In genomic region chr2:43460611-43461396, GRCh38 we compare ENCODE assay signal across 16 cellular contexts.
DNase-seq lines count a peak whose midpoint lies in the region; ATAC-seq, FAIRE-seq and TF ChIP-seq lines count a peak whose summit lies in the region.
"Had no signal": no experiment of that assay in that cellular context is flagged by ENCODE, and none has a peak within 500 bp of the region (broad histone marks: within the 10 kb centered on the region; RNA-seq: fewer than 3 reads in every experiment).

No MANE protein-coding gene starts in this region.

- H4K20me1 ChIP-seq in osteoblast (ENCODE audit: insufficient read depth, low read length), result no peaks in the 10 kb centered on the region

- TF ChIP-seq CTCF in osteoblast (IDR thresholded peaks at IDR 0.05; ENCODE audit: extremely low read depth, low read depth, low read length) (no peak), uterus (IDR thresholded peaks at IDR 0.05) (no peak)

- H3K27me3 ChIP-seq in right cardiac atrium (ENCODE audit: control insufficient read depth, insufficient read depth) (no peaks in the 10 kb centered on the region), osteoblast (ENCODE audit: insufficient read depth, low read length) (no peaks in the 10 kb centered on the region), uterus (no peaks in the 10 kb centered on the region)
- H3K27me3 ChIP-seq: dorsolateral prefrontal cortex, ovary had no signal

- H3K4me1 ChIP-seq in right cardiac atrium (ENCODE audit: control insufficient read depth, insufficient read depth, low read length), result peaks cover 6% of the 10 kb centered on the region
- H3K4me1 ChIP-seq in osteoblast (ENCODE audit: insufficient read depth, low read length), result peaks cover 76% of the 10 kb centered on the region
- H3K4me1 ChIP-seq in uterus, result peaks cover 9 to 33% of the 10 kb centered on the region in 2 donors

- WGBS in right cardiac atrium, result 81% methylated on average over 4 of the region's 4 CpGs

- TF ChIP-seq POLR2A in uterus (IDR thresholded peaks at IDR 0.05), result no peak

- ATAC-seq in right cardiac atrium, result no peak

- FAIRE-seq in frontal cortex (lab: Jason Lieb, UNC), result no peak
- FAIRE-seq: astrocyte, TTC549 had no signal

- no peaks in the 10 kb centered on the region for H3K79me2 ChIP-seq in osteoblast (ENCODE audit: insufficient read depth, low read length)

- no peak overlapping the region for H2AFZ ChIP-seq in osteoblast (ENCODE audit: low read length)

- H3K36me3 ChIP-seq in osteoblast (ENCODE audit: insufficient read depth, low read length) (no peaks in the 10 kb centered on the region), uterus (no peaks in the 10 kb centered on the region)
- H3K36me3 ChIP-seq: ovary had no signal

- H3K27ac ChIP-seq in right cardiac atrium (ENCODE audit: low read length) (peak overlapping the region; percentile 15), caudate nucleus (ENCODE audit: low read depth, low read length) (peak overlapping the region; percentile 13), osteoblast (ENCODE audit: low read depth, low read length) (peak overlapping the region; percentile 10), uterus (peak overlapping the region; percentile 76 to 78)

- H3K9me3 ChIP-seq in right cardiac atrium (ENCODE audit: control insufficient read depth, low read length) (no peaks in the 10 kb centered on the region), osteoblast (ENCODE audit: low read depth, low read length) (no peaks in the 10 kb centered on the region), uterus (no peaks in the 10 kb centered on the region)
- H3K9me3 ChIP-seq: ovary had no signal

- H3K4me3 ChIP-seq in right cardiac atrium (ENCODE audit: low read length) (no peak overlapping the region), osteoblast (ENCODE audit: insufficient read depth, low read length) (no peak overlapping the region), uterus (no peak overlapping the region)
- H3K4me3 ChIP-seq: dorsolateral prefrontal cortex, ovary had no signal

- intact Hi-C loops in right cardiac atrium (cut with DNase I) (no loop called here), cardiac septum (cut with DNase I) (no loop called here), uterus (cut with DNase I; ENCODE audit: low total_unique reads) (no loop called here)

- no peak overlapping the region for H3K4me2 ChIP-seq in osteoblast (ENCODE audit: insufficient read depth, low read length)

- no peak for DNase-seq in right cardiac atrium
- DNase-seq in cardiac septum (ENCODE audit: low spot score), result no peak
- DNase-seq in caudate nucleus (lab: John Stamatoyannopoulos, UW), result no peak
- DNase-seq in osteoblast (ENCODE audit: insufficient read length, low spot score, missing footprints), result no peak
- DNase-seq in uterus, result no peak
- DNase-seq in Kasumi-1 (lab: John Stamatoyannopoulos, UW), result no peak
- DNase-seq in frontal cortex (ENCODE audit: low spot score in 2 of 2), result no peak
- DNase-seq in NCI-H2196 (lab: John Stamatoyannopoulos, UW; ENCODE audit: unreplicated experiment), result no peak
- DNase-seq: activated CD4-positive, alpha-beta memory T cell treated with anti-CD3 and anti-CD28 coated beads, Interleukin-2, amount 10 ng/mL, durations not matched to agents 7 days and 5 days; dorsolateral prefrontal cortex; GDM1; NCI-H2171; NK-92 treated with Interleukin-12 subunit alpha and Interleukin-12 subunit beta, amount 100 ng/mL, for 24 hours; ovary had no signal

Comparison
In these comparisons a context has a peak if more than half of its experiments do, and no peak if none do; other contexts are left out.
1. H3K27ac ChIP-seq: peak in every context shown above with its lines; median percentile 77 in uterus; 15 in right cardiac atrium; 13 in caudate nucleus; 10 in osteoblast.